1 cellular context compared by ENCODE assay signal in genomic region chr2:385061-385460, GRCh38.
TF ChIP-seq lines count a peak whose summit lies in the region.

No MANE protein-coding gene starts in this region.

TF ChIP-seq in IMR-90, 13 proteins besides CTCF, POLR2A, EP300 and RAD21 (continued from another document):
- TF ChIP-seq USF2 (IDR thresholded peaks at IDR 0.05; ENCODE audit: low read depth, low read length), result no peak
- TF ChIP-seq RFX5 (IDR thresholded peaks at IDR 0.05; ENCODE audit: low read depth, low read length), result no peak
- no peak for TF ChIP-seq ELK1 (IDR thresholded peaks at IDR 0.05; ENCODE audit: borderline replicate concordance, low read depth, low read length)
